7 cellular contexts compared by ENCODE assay signal in genomic region chr1:143799568-143800187, GRCh38.
DNase-seq lines count a peak whose midpoint lies in the region; ATAC-seq, FAIRE-seq and TF ChIP-seq lines count a peak whose summit lies in the region.
"Not testable (repeated sequence)": the region's sequence is repeated elsewhere in the genome, so short reads cannot be mapped to it uniquely, and the experiment has no call there.

No MANE protein-coding gene starts in this region.

- H3K27me3 ChIP-seq in GM23338 (ENCODE audit: insufficient read depth), result not testable (repeated sequence)

- H3K4me1 Mint-ChIP-seq in GM23338; activated T-helper 17 cell treated with anti-CD3 and anti-CD28 coated beads, Interleukin-2, amount 50 U/mL, for 72 hours; natural killer cell: not testable (repeated sequence)

- not testable (repeated sequence) for H3K4me2 ChIP-seq in GM23338

- H3K36me3 ChIP-seq in GM23338 (ENCODE audit: insufficient read depth), result not testable (repeated sequence)

- not testable (repeated sequence) for TF ChIP-seq CTCF in GM23338 (conservative IDR thresholded peaks at IDR 0.05; ENCODE audit: low read depth in 2 of 2); natural killer cell (IDR thresholded peaks at IDR 0.05)

- peak; percentile 77 for FAIRE-seq in RCC 7860 (lab: Jason Lieb, UNC)

- H3K36me3 Mint-ChIP-seq in GM23338 (ENCODE audit: low read depth); activated T-helper 17 cell treated with anti-CD3 and anti-CD28 coated beads, Interleukin-2, amount 50 U/mL, for 72 hours (ENCODE audit: low read depth); natural killer cell: not testable (repeated sequence)

- not testable (repeated sequence) for H3K27ac ChIP-seq in GM23338 (ENCODE audit: low read depth)

- H4K20me1 ChIP-seq in GM23338 (replicated peaks; ENCODE audit: insufficient read depth), result not testable (repeated sequence)

- H3K79me2 ChIP-seq in GM23338 (replicated peaks; ENCODE audit: insufficient read depth), result not testable (repeated sequence)

- not testable (repeated sequence) for H3K9me2 ChIP-seq in GM23338 (ENCODE audit: insufficient read depth)

- not testable (repeated sequence) for H3K4me3 ChIP-seq in GM23338

- DNase-seq in GM23338 (ENCODE audit: low spot score); RCC 7860 (ENCODE audit: low spot score); left cardiac atrium; natural killer cell: not testable (repeated sequence)

- ATAC-seq in GM18519 (IDR thresholded peaks at IDR 0.05; ENCODE audit: low FRiP score, unreplicated experiment), result peak; percentile 43
- ATAC-seq in GM23338, result peak; percentile 58
- ATAC-seq in HG03045 (IDR thresholded peaks at IDR 0.05; ENCODE audit: unreplicated experiment), result peak; percentile 62
- peak; percentile 86 for ATAC-seq in activated T-helper 17 cell treated with anti-CD3 and anti-CD28 coated beads, Interleukin-2, amount 50 U/mL, for 72 hours (replicated peaks)
- peak; percentile 70 to 88 for ATAC-seq in left cardiac atrium
- peak; percentile 32 to 68 (median 48) for ATAC-seq in natural killer cell

- H3K4me1 ChIP-seq in GM23338 (ENCODE audit: insufficient read depth), result not testable (repeated sequence)

- not testable (repeated sequence) for H2AFZ ChIP-seq in GM23338

- H3K27ac Mint-ChIP-seq in GM23338; activated T-helper 17 cell treated with anti-CD3 and anti-CD28 coated beads, Interleukin-2, amount 50 U/mL, for 72 hours; natural killer cell: not testable (repeated sequence)

- H3K4me3 Mint-ChIP-seq in GM23338; activated T-helper 17 cell treated with anti-CD3 and anti-CD28 coated beads, Interleukin-2, amount 50 U/mL, for 72 hours; natural killer cell: not testable (repeated sequence)

- not testable (repeated sequence) for H3K9me3 Mint-ChIP-seq in GM23338; activated T-helper 17 cell treated with anti-CD3 and anti-CD28 coated beads, Interleukin-2, amount 50 U/mL, for 72 hours; natural killer cell

- not testable (repeated sequence) for H3F3A ChIP-seq in GM23338 (replicated peaks; ENCODE audit: low read depth)

- H3K27me3 Mint-ChIP-seq in GM23338 (ENCODE audit: insufficient read depth, low read depth, poor library complexity); activated T-helper 17 cell treated with anti-CD3 and anti-CD28 coated beads, Interleukin-2, amount 50 U/mL, for 72 hours; natural killer cell (ENCODE audit: low read depth in 2 of 2): not testable (repeated sequence)

- intact Hi-C loops in left cardiac atrium (cut with DNase I); natural killer cell (cut with micrococcal nuclease): not testable (repeated sequence)
